Comparison of ENCODE assay signal across 1 cellular context in genomic region chr6:13763740-13764381, GRCh38.
A peak's percentile ranks its signal among the peaks of the same experiment; 100 is the strongest.
TF ChIP-seq lines count a peak whose summit lies in the region.

No MANE protein-coding gene starts in this region.

TF ChIP-seq in GM12878, 131 proteins besides CTCF, POLR2A, EP300 and RAD21 (continued from another document):
- TF ChIP-seq RELB (IDR thresholded peaks at IDR 0.05; ENCODE audit: low read depth) (0 out of 2 replicates have a peak, but pooled peaks have one; percentile 19), IKZF1 (conservative IDR thresholded peaks at IDR 0.05) (peak; percentile 51), ASH2L (IDR thresholded peaks at IDR 0.05; ENCODE audit: borderline replicate concordance, low read depth) (no peak), GATAD2B (conservative IDR thresholded peaks at IDR 0.05; ENCODE audit: low read depth) (no peak), CBX5 (IDR thresholded peaks at IDR 0.05; ENCODE audit: low read depth) (0 out of 2 replicates have a peak, but pooled peaks have one; percentile 19), NR2F1 (conservative IDR thresholded peaks at IDR 0.05) (0 out of 2 replicates have a peak, but pooled peaks have one; percentile 18), ATF2 (IDR thresholded peaks at IDR 0.05; ENCODE audit: low read length) (peak; percentile 75), POU2F2 (IDR thresholded peaks at IDR 0.05; ENCODE audit: borderline replicate concordance, low read depth, low read length) (peak; percentile 100), YY1 (IDR thresholded peaks at IDR 0.05; ENCODE audit: low read depth, low read length) (peak; percentile 92), KDM1A (IDR thresholded peaks at IDR 0.05; ENCODE audit: borderline replicate concordance) (no peak)
